1 cellular context compared by ENCODE assay signal in the genomic region with DNA sequence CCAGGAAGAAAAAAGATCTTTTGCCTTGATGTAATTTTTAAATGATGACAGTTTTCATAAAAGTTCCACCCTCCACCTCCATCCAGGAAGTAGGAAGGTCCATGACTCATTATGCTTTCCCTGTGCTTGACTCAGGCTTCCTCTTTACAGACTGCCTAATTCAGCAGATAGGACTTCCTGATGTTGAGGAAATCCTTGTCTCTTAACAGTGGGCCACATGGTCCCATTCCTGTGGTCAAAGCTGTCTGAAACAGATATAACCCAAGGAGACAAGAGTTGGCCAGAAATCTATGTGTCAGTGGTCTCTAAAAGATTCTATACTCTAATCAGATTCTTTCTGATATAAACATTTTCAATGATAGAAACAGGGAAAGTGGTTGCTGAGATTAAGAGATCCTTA.
TF ChIP-seq lines count a peak whose summit lies in the region.

No MANE protein-coding gene starts in this region.

TF ChIP-seq in K562, 482 proteins besides CTCF, POLR2A, EP300 and RAD21 (continued from another document):
- TF ChIP-seq TAF15 (IDR thresholded peaks at IDR 0.05; ENCODE audit: low read depth, low read length) (no peak), GABPA (tag; conservative IDR thresholded peaks at IDR 0.05; ENCODE audit: low read depth) (peak; percentile 60), MTA3 (IDR thresholded peaks at IDR 0.05; ENCODE audit: borderline replicate concordance) (0 out of 2 replicates have a peak, but pooled peaks have one; percentile 61), ETV6 (IDR thresholded peaks at IDR 0.05; ENCODE audit: borderline replicate concordance in 1 of 2, low read depth in 2 of 2, low read length in 1 of 2) (peak; percentile 98 to 100), ETV6 (CRISPR knock-in tag; IDR thresholded peaks at IDR 0.05; ENCODE audit: borderline replicate concordance) (no peak), GATAD2B (IDR thresholded peaks at IDR 0.05; ENCODE audit: borderline replicate concordance) (peak; percentile 70), ETV5 (CRISPR knock-in tag; IDR thresholded peaks at IDR 0.05; ENCODE audit: low read depth) (peak; percentile 89), NCOA2 (IDR thresholded peaks at IDR 0.05; ENCODE audit: partially characterized antibody in 2 of 2) (peak in 1 of 2 experiments; percentile 5), ZNF561 (CRISPR knock-in tag; conservative IDR thresholded peaks at IDR 0.05) (no peak), NRF1 (conservative IDR thresholded peaks at IDR 0.05 in 1 of 2, IDR thresholded peaks at IDR 0.05 in 1 of 2) (0 out of 4 replicates have a peak, but pooled peaks of 1 of the 2 experiments have one; percentile 15), ZNF175 (CRISPR knock-in tag; IDR thresholded peaks at IDR 0.05; ENCODE audit: low read depth) (peak; percentile 60; the same call in 1 of the 2 replicates), MYBL2 (IDR thresholded peaks at IDR 0.05; ENCODE audit: low read depth) (no peak), MYBL2 (CRISPR knock-in tag; IDR thresholded peaks at IDR 0.05; ENCODE audit: borderline replicate concordance) (no peak), RUNX1 (IDR thresholded peaks at IDR 0.05; ENCODE audit: low read depth) (peak; percentile 82; the same call in 1 of the 2 replicates), SPI1 (IDR thresholded peaks at IDR 0.05; ENCODE audit: borderline replicate concordance, low read depth, low read length) (peak; percentile 97), ZSCAN32 (CRISPR knock-in tag; IDR thresholded peaks at IDR 0.05) (no peak), C11orf30 (IDR thresholded peaks at IDR 0.05; ENCODE audit: low read depth) (0 out of 2 replicates have a peak, but pooled peaks have one; percentile 16), TAL1 (IDR thresholded peaks at IDR 0.05) (peak; percentile 87), NONO (IDR thresholded peaks at IDR 0.05; ENCODE audit: low read depth in 2 of 2, low read length in 1 of 2) (0 out of 4 replicates have a peak, but pooled peaks of 1 of the 2 experiments have one; percentile 68), CCNT2 (IDR thresholded peaks at IDR 0.05; ENCODE audit: borderline replicate concordance, extremely low read depth, insufficient read length, low read depth, low read length) (peak; percentile 47), ZNF316 (IDR thresholded peaks at IDR 0.05) (no peak), BCL6 (CRISPR knock-in tag; IDR thresholded peaks at IDR 0.05) (no peak), ESRRA (IDR thresholded peaks at IDR 0.05; ENCODE audit: borderline replicate concordance, low read depth) (peak; percentile 76; the same call in 1 of the 2 replicates), HDAC2 (IDR thresholded peaks at IDR 0.05) (peak; percentile 90), PHF8 (IDR thresholded peaks at IDR 0.05; ENCODE audit: borderline replicate concordance, low read length) (no peak), CBX3 (IDR thresholded peaks at IDR 0.05; ENCODE audit: borderline replicate concordance in 1 of 2, low read length in 2 of 2) (peak in 1 of 2 experiments; percentile 75; a peak in 1 of 3 replicates), TBL1XR1 (IDR thresholded peaks at IDR 0.05; ENCODE audit: low read length in 2 of 2) (peak in 1 of 2 experiments; percentile 82; a peak in 2 of 4 replicates), CC2D1A (IDR thresholded peaks at IDR 0.05) (peak; percentile 70)
- TF ChIP-seq, protein P1, sequence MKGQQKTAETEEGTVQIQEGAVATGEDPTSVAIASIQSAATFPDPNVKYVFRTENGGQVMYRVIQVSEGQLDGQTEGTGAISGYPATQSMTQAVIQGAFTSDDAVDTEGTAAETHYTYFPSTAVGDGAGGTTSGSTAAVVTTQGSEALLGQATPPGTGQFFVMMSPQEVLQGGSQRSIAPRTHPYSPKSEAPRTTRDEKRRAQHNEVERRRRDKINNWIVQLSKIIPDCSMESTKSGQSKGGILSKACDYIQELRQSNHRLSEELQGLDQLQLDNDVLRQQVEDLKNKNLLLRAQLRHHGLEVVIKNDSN (CRISPR knock-in tag; IDR thresholded peaks at IDR 0.05) = peak; percentile 40; the same call in 1 of the 2 replicates
- TF ChIP-seq, protein P2, sequence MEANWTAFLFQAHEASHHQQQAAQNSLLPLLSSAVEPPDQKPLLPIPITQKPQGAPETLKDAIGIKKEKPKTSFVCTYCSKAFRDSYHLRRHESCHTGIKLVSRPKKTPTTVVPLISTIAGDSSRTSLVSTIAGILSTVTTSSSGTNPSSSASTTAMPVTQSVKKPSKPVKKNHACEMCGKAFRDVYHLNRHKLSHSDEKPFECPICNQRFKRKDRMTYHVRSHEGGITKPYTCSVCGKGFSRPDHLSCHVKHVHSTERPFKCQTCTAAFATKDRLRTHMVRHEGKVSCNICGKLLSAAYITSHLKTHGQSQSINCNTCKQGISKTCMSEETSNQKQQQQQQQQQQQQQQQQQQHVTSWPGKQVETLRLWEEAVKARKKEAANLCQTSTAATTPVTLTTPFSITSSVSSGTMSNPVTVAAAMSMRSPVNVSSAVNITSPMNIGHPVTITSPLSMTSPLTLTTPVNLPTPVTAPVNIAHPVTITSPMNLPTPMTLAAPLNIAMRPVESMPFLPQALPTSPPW (CRISPR knock-in tag; IDR thresholded peaks at IDR 0.05) = peak; percentile 53
- TF ChIP-seq, protein P3, sequence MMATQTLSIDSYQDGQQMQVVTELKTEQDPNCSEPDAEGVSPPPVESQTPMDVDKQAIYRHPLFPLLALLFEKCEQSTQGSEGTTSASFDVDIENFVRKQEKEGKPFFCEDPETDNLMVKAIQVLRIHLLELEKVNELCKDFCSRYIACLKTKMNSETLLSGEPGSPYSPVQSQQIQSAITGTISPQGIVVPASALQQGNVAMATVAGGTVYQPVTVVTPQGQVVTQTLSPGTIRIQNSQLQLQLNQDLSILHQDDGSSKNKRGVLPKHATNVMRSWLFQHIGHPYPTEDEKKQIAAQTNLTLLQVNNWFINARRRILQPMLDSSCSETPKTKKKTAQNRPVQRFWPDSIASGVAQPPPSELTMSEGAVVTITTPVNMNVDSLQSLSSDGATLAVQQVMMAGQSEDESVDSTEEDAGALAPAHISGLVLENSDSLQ (IDR thresholded peaks at IDR 0.05) = peak; percentile 20; the same call in 1 of the 2 replicates
- TF ChIP-seq, protein P4, sequence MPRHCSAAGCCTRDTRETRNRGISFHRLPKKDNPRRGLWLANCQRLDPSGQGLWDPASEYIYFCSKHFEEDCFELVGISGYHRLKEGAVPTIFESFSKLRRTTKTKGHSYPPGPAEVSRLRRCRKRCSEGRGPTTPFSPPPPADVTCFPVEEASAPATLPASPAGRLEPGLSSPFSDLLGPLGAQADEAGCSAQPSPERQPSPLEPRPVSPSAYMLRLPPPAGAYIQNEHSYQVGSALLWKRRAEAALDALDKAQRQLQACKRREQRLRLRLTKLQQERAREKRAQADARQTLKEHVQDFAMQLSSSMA (CRISPR knock-in tag; IDR thresholded peaks at IDR 0.05) = no peak
- TF ChIP-seq, protein P5, sequence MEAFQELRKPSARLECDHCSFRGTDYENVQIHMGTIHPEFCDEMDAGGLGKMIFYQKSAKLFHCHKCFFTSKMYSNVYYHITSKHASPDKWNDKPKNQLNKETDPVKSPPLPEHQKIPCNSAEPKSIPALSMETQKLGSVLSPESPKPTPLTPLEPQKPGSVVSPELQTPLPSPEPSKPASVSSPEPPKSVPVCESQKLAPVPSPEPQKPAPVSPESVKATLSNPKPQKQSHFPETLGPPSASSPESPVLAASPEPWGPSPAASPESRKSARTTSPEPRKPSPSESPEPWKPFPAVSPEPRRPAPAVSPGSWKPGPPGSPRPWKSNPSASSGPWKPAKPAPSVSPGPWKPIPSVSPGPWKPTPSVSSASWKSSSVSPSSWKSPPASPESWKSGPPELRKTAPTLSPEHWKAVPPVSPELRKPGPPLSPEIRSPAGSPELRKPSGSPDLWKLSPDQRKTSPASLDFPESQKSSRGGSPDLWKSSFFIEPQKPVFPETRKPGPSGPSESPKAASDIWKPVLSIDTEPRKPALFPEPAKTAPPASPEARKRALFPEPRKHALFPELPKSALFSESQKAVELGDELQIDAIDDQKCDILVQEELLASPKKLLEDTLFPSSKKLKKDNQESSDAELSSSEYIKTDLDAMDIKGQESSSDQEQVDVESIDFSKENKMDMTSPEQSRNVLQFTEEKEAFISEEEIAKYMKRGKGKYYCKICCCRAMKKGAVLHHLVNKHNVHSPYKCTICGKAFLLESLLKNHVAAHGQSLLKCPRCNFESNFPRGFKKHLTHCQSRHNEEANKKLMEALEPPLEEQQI (IDR thresholded peaks at IDR 0.05) = peak; percentile 82
- TF ChIP-seq, protein P6, sequence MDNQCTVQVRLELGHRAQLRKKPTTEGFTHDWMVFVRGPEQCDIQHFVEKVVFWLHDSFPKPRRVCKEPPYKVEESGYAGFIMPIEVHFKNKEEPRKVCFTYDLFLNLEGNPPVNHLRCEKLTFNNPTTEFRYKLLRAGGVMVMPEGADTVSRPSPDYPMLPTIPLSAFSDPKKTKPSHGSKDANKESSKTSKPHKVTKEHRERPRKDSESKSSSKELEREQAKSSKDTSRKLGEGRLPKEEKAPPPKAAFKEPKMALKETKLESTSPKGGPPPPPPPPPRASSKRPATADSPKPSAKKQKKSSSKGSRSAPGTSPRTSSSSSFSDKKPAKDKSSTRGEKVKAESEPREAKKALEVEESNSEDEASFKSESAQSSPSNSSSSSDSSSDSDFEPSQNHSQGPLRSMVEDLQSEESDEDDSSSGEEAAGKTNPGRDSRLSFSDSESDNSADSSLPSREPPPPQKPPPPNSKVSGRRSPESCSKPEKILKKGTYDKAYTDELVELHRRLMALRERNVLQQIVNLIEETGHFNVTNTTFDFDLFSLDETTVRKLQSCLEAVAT (IDR thresholded peaks at IDR 0.05) = peak in 1 of 2 experiments; percentile 98; a peak in 2 of 4 replicates
